21 cellular contexts compared by ENCODE assay signal in the genomic region with DNA sequence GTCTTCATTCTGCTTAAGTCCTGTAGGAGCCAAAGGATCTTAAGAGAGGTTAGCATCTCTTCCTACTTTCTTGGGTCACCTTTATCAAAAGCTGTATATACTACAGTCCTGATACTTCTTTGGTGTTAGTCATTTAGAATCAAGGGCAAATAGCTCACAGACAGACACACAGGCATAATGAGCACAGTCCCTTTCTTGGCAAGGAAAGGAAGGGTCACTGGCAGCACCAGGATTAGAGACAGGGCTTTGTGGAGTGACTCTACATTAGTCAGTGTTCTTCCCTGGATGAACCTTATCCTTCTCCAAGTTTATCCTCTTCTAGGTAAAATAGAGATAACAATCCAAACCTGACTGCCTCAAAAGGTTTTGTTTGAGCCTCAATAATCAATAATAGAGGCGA. TPM values are rescaled to one million over a fixed set of nuclear protein-coding genes. Genes with fewer than 3 reads are reported as not detected.
"Had no signal": no experiment of that assay in that cellular context is flagged by ENCODE, and none has a peak within 500 bp of the region (broad histone marks: within the 10 kb centered on the region; RNA-seq: fewer than 3 reads in every experiment).

No MANE protein-coding gene starts in this region.

- H3K9ac ChIP-seq: neural progenitor cell had no signal

- H3K9me3 ChIP-seq: heart left ventricle, left lung, lower lobe of right lung, pancreas, prostate gland, right lobe of liver, tibial nerve, upper lobe of right lung had no signal

- H3K4me1 ChIP-seq: left lung, lower lobe of right lung, pancreas, prostate gland, right lobe of liver, spleen, tibial nerve, upper lobe of right lung had no signal

- H3K27ac ChIP-seq: heart left ventricle, left lung, lower lobe of right lung, neural progenitor cell, pancreas, prostate gland, right lobe of liver, spleen, tibial nerve, upper lobe of right lung had no signal

- DNase-seq: cerebellar nuclear complex; effector memory CD8-positive, alpha-beta T cell; erythroblast; heart left ventricle; hippocampal formation; left lung; lower lobe of right lung; midbrain; nucleus accumbens; pancreas; right lobe of liver; spleen; stimulated activated CD4-positive, alpha-beta T cell treated with anti-CD3 and anti-CD28 coated beads, Interleukin-15, amount 100 ng/mL, for 24 hours; stimulated activated CD4-positive, alpha-beta T cell treated with anti-CD3 and anti-CD28 coated beads, Interleukin-1b, Interleukin-23, amount 100 ng/mL, for 48 hours; stimulated activated CD4-positive, alpha-beta T cell treated with anti-CD3 and anti-CD28 coated beads, Interleukin-4, amount 100 ng/mL, for 24 hours; upper lobe of right lung had no signal

- ATAC-seq: effector memory CD8-positive, alpha-beta T cell; left lung; lower lobe of right lung; natural killer cell treated with Interleukin-12 subunit alpha and Interleukin-12 subunit beta and Interleukin-15 and Interleukin-18, amount 100 ng/mL, for 72 hours; pancreas; right lobe of liver; stimulated activated memory B cell treated with anti-CD40 and anti-IgM and Interleukin-4, amounts not matched to agents 10 μg/mL and 1 μg/mL and 100 μg/mL, for 72 hours; upper lobe of right lung had no signal

- H3K4me2 ChIP-seq: neural progenitor cell had no signal

- H3K36me3 ChIP-seq: heart left ventricle, left lung, lower lobe of right lung, neural progenitor cell, pancreas, prostate gland, right lobe of liver, spleen, tibial nerve, upper lobe of right lung had no signal

- H2AFZ ChIP-seq: neural progenitor cell had no signal

- H3K27me3 ChIP-seq: heart left ventricle, left lung, neural progenitor cell, pancreas, right lobe of liver, spleen, tibial nerve, upper lobe of right lung had no signal

- H3K4me3 ChIP-seq: heart left ventricle, left lung, lower lobe of right lung, neural progenitor cell, pancreas, prostate gland, right lobe of liver, spleen, tibial nerve, upper lobe of right lung had no signal

RNA-seq across cellular contexts. Expression of gene NCKAP5, which starts 40.0 kb away (rescaled TPM):
- total RNA-seq: natural killer cell treated with Interleukin-12 subunit alpha and Interleukin-12 subunit beta and Interleukin-15 and Interleukin-18, amount 100 ng/mL, for 72 hours had no signal
